8 cellular contexts compared by ENCODE assay signal in the genomic region with DNA sequence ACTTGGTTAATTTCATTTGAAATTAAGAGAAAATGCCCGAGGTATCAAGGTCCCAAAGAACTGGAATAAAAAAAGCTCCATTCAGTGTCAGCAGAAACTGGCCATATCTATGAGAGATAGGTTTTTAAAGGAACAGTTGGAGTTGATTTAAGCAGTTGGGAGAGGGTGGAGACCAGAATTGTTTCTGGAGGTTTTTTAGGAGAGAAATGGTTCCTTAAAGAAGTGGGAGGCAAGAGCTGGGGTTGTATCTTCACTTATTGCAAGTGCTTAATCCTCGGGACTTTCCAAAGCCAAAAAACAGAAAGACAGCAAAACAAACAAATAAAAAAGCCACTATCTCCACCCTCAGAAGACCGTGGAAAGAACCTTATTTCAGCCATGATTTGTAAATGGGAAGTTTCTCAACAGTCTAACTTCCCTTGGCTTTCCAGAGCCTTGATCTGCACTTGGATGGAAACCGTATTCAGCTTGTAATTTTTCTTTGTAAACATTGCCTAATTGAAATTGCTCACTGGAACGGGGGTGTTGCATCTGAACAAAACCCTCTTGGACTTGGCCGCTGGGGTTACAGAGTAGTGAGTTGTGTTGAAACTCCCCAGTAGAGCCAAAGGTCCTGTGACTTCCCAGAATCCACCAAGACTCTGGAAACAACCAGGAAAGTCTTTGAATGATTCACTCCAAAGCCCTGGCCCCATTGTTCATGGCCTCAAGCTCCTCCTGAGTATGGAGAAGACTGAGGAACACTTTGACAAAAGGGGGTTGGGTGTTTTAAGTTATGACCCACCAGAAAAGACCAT.
DNase-seq lines count a peak whose midpoint lies in the region; ATAC-seq and TF ChIP-seq lines count a peak whose summit lies in the region.

No MANE protein-coding gene starts in this region.

- TF ChIP-seq POLR2A in stomach (IDR thresholded peaks at IDR 0.05) = no peak

- intact Hi-C loops in stomach (cut with DNase I; ENCODE audit: low total_unique reads) = no loop called here

- ATAC-seq in GM21423 (IDR thresholded peaks at IDR 0.05; ENCODE audit: unreplicated experiment) (no peak), GM18520 (IDR thresholded peaks at IDR 0.05; ENCODE audit: unreplicated experiment) (no peak)

- no peak overlapping the region for H3K4me3 ChIP-seq in astrocyte of the spinal cord (ENCODE audit: low read depth, low read length)
- no peak overlapping the region for H3K4me3 ChIP-seq in stomach

- no peaks in the 10 kb centered on the region for H3K27me3 ChIP-seq in stomach

- no peak for TF ChIP-seq EP300 in stomach (IDR thresholded peaks at IDR 0.05)

- peak overlapping the region; percentile 52 to 86 (median 63) for H3K27ac ChIP-seq in stomach

- peaks cover 0 to 29% (median 13%) of the 10 kb centered on the region in 4 donors for H3K4me1 ChIP-seq in stomach

- in situ Hi-C loops in astrocyte of the spinal cord (cut with HindIII; ENCODE audit: low sequenced_read_pairs) = no loop called here

- WGBS in stomach, 5 donors = 44 to 55% (median 52%) methylated on average over 6 of the region's 6 CpGs

- TF ChIP-seq CTCF in astrocyte of the spinal cord (IDR thresholded peaks at IDR 0.05; ENCODE audit: low read depth, low read length) (no peak), stomach (IDR thresholded peaks at IDR 0.05) (no peak)

- no peaks in the 10 kb centered on the region for H3K9me3 ChIP-seq in stomach

- DNase-seq in GOT3 (lab: John Stamatoyannopoulos, UW) (peak; percentile 67), astrocyte of the spinal cord (ENCODE audit: low read depth, low spot score) (peak; percentile 44), hypothalamus (lab: John Stamatoyannopoulos, UW) (peak in 30 of 51 donors; percentile 5 to 78 (median 41)), stomach (peak; percentile 41), retina (no peak), NCI-H2227 (lab: John Stamatoyannopoulos, UW; ENCODE audit: unreplicated experiment) (no peak)

- peaks cover 0 to 4% (median 0%) of the 10 kb centered on the region in 4 donors for H3K36me3 ChIP-seq in stomach

Comparison
In these comparisons a context has a peak if more than half of its experiments do, and no peak if none do; other contexts are left out.
1. DNase-seq: peak in GOT3 (single experiment), astrocyte of the spinal cord (single experiment), hypothalamus (30 of 51) and stomach (single experiment); none in retina (single experiment) and NCI-H2227 (single experiment).